In genomic region chr5:77033338-77033737, GRCh38 we compare ENCODE assay signal across 19 cellular contexts. TPM values are rescaled to one million over a fixed set of nuclear protein-coding genes. Genes with fewer than 3 reads are reported as not detected.
A peak's percentile ranks its signal among the peaks of the same experiment; 100 is the strongest.
DNase-seq lines count a peak whose midpoint lies in the region; ATAC-seq and TF ChIP-seq lines count a peak whose summit lies in the region.
"Had no signal": no experiment of that assay in that cellular context is flagged by ENCODE, and none has a peak within 500 bp of the region (broad histone marks: within the 10 kb centered on the region; RNA-seq: fewer than 3 reads in every experiment).

No MANE protein-coding gene starts in this region.

- no peak overlapping the region for H3K9ac ChIP-seq in Karpas-422 (ENCODE audit: low read length)

- H3K27me3 Mint-ChIP-seq in activated naive CD4-positive, alpha-beta T cell treated with anti-CD3 and anti-CD28 coated beads, Interleukin-2, amount 50 U/mL, for 24 hours: no peaks in the 10 kb centered on the region
- H3K27me3 Mint-ChIP-seq in brain: no peaks in the 10 kb centered on the region
- no peaks in the 10 kb centered on the region for H3K27me3 Mint-ChIP-seq in type B pancreatic cell
- H3K27me3 Mint-ChIP-seq: CD4-positive, alpha-beta memory T cell had no signal

- H2AFZ ChIP-seq in Karpas-422 (ENCODE audit: low read length): no peak overlapping the region
- H2AFZ ChIP-seq: GM23338 had no signal

- peaks cover 54% of the 10 kb centered on the region for H3K79me2 ChIP-seq in Karpas-422 (ENCODE audit: low read length)

- H3K36me3 Mint-ChIP-seq in activated naive CD4-positive, alpha-beta T cell treated with anti-CD3 and anti-CD28 coated beads, Interleukin-2, amount 50 U/mL, for 24 hours: peaks cover 8% of the 10 kb centered on the region
- H3K36me3 Mint-ChIP-seq in brain (peaks cover 43% of the 10 kb centered on the region), type B pancreatic cell (peaks cover 13% of the 10 kb centered on the region)

- H3K4me1 ChIP-seq in Karpas-422 (ENCODE audit: low read length): peaks cover 24% of the 10 kb centered on the region
- H3K4me1 ChIP-seq: SJCRH30 had no signal

- H3K4me1 Mint-ChIP-seq in activated naive CD4-positive, alpha-beta T cell treated with anti-CD3 and anti-CD28 coated beads, Interleukin-2, amount 50 U/mL, for 24 hours: peaks cover 47% of the 10 kb centered on the region
- H3K4me1 Mint-ChIP-seq in brain (peaks cover 48% of the 10 kb centered on the region), type B pancreatic cell (ENCODE audit: unreplicated experiment) (peaks cover 15% of the 10 kb centered on the region)

- H3K4me2 ChIP-seq in Karpas-422 (ENCODE audit: low read depth, low read length, poor library complexity, severe bottlenecking): peak overlapping the region; percentile 39
- H3K4me2 ChIP-seq: GM23338 had no signal

- no peak overlapping the region for H3K4me3 ChIP-seq in Karpas-422 (ENCODE audit: low read length)
- H3K4me3 ChIP-seq: GM23338, MG63, SJCRH30 had no signal

- no peak for DNase-seq in activated naive CD4-positive, alpha-beta T cell treated with Interleukin-2 at 50 U/mL for 16 hours
- DNase-seq in Karpas-422 (no peak), type B pancreatic cell (ENCODE audit: extremely low spot score, unreplicated experiment) (no peak), medulla oblongata (ENCODE audit: extremely low spot score) (no peak)
- DNase-seq: Calu3; CD4-positive, alpha-beta memory T cell; HCEC 1CT; MG63; NCI-H1092; NCI-H1436 treated with DMSO at 0.1 percent for 48 hours; NCI-H2029 treated with DMSO at 0.1 percent for 48 hours; NCI-H2171; NCI-H526; SJCRH30 had no signal

- H3K9me3 Mint-ChIP-seq in activated naive CD4-positive, alpha-beta T cell treated with anti-CD3 and anti-CD28 coated beads, Interleukin-2, amount 50 U/mL, for 24 hours: peaks cover 6% of the 10 kb centered on the region
- H3K9me3 Mint-ChIP-seq in brain (peaks cover 14 to 20% (median 17%) of the 10 kb centered on the region in 5 experiments), type B pancreatic cell (peaks cover 11% of the 10 kb centered on the region)

- H3K9me2 ChIP-seq in Karpas-422 (replicated peaks; ENCODE audit: insufficient read depth, low read length): no peaks in the 10 kb centered on the region

- H3K4me3 Mint-ChIP-seq in activated naive CD4-positive, alpha-beta T cell treated with anti-CD3 and anti-CD28 coated beads, Interleukin-2, amount 50 U/mL, for 24 hours: peak overlapping the region; percentile 64
- peak overlapping the region; percentile 40 to 82 (median 55) for H3K4me3 Mint-ChIP-seq in brain
- H3K4me3 Mint-ChIP-seq in type B pancreatic cell: peak overlapping the region; percentile 68
- H3K4me3 Mint-ChIP-seq: GM23338 had no signal

- ATAC-seq in HG02981 (IDR thresholded peaks at IDR 0.05; ENCODE audit: unreplicated experiment): no peak
- ATAC-seq: GM23338, Panc1 had no signal

- H3K27ac ChIP-seq in Karpas-422 (ENCODE audit: low read length): no peak overlapping the region
- H3K27ac ChIP-seq: SJCRH30 had no signal

- H3K9me3 ChIP-seq in Karpas-422 (ENCODE audit: low read length): peaks cover 13% of the 10 kb centered on the region

- H3K27ac Mint-ChIP-seq in activated naive CD4-positive, alpha-beta T cell treated with anti-CD3 and anti-CD28 coated beads, Interleukin-2, amount 50 U/mL, for 24 hours: no peak overlapping the region
- H3K27ac Mint-ChIP-seq in brain: peak overlapping the region in 2 of 5 experiments; percentile 51 to 53
- no peak overlapping the region for H3K27ac Mint-ChIP-seq in type B pancreatic cell
- H3K27ac Mint-ChIP-seq: GM23338 had no signal

- peaks cover 41% of the 10 kb centered on the region for H3K36me3 ChIP-seq in Karpas-422 (ENCODE audit: insufficient read depth, low read length)

- TF ChIP-seq CTCF in brain (conservative IDR thresholded peaks at IDR 0.05) (no peak), type B pancreatic cell (conservative IDR thresholded peaks at IDR 0.05) (no peak)

- H4K20me1 ChIP-seq in Karpas-422 (ENCODE audit: insufficient read depth, low read depth, low read length): no peaks in the 10 kb centered on the region

- H3K27me3 ChIP-seq in Karpas-422 (ENCODE audit: low read length): no peaks in the 10 kb centered on the region
- H3K27me3 ChIP-seq: MG63, SJCRH30 had no signal

RNA-seq across cellular contexts. Expression of gene AGGF1, which starts 3.1 kb away (rescaled TPM):
- 25.9 and 31.1 TPM in 2 replicates for total RNA-seq in Karpas-422 (2014; rRNA removed; shearing (Covaris generic); ENCODE audit: low replicate concordance)
- 9.0 TPM for polyA plus RNA-seq in brain (ENCODE audit: insufficient read depth, low read depth, low replicate concordance)
- 25.1 and 25.4 TPM in 2 replicates for total RNA-seq in type B pancreatic cell (ENCODE audit: low replicate concordance)

RNA-seq across cellular contexts. Expression of gene ZBED3, which starts 53.7 kb away (rescaled TPM):
- total RNA-seq in Karpas-422 (2014; rRNA removed; shearing (Covaris generic); ENCODE audit: low replicate concordance): 4.2 and 9.4 TPM in 2 replicates
- polyA plus RNA-seq in brain (ENCODE audit: insufficient read depth, low read depth, low replicate concordance): 13.8 TPM
- total RNA-seq in type B pancreatic cell (ENCODE audit: low replicate concordance): 12.5 and 15.4 TPM in 2 replicates
